Comparison of ENCODE assay signal across 8 cellular contexts in genomic region chr19:35717665-35718344, GRCh38. TPM values are rescaled to one million over a fixed set of nuclear protein-coding genes. Genes with fewer than 3 reads are reported as not detected.
DNase-seq lines count a peak whose midpoint lies in the region; ATAC-seq, FAIRE-seq and TF ChIP-seq lines count a peak whose summit lies in the region.

Gene KMT2B (plus strand): TSS chr19:35718003. CDS start chr19:35718019, 16 bp downstream.

- peak within 1 kb of the TSS; percentile 89 for H3K4me2 ChIP-seq in H9 (ENCODE audit: insufficient read depth, insufficient read length, low read length)

- H4K5ac ChIP-seq in H9 (ENCODE audit: insufficient read length, low read depth, low read length) = no peak within 1 kb of the TSS

- no peak within 1 kb of the TSS for H2AFZ ChIP-seq in H9 (ENCODE audit: low read length)

- H4K8ac ChIP-seq in H9 (replicated peaks; ENCODE audit: insufficient read length, low read depth, low read length) = no peak within 1 kb of the TSS

- no peak within 1 kb of the TSS for H3T11ph ChIP-seq in H9 (ENCODE audit: low read length)

- H2BK120ac ChIP-seq in H9 (ENCODE audit: low read depth, low read length, poor library complexity, severe bottlenecking) = no peak within 1 kb of the TSS

- no peak for ATAC-seq in GM19463 (IDR thresholded peaks at IDR 0.05; ENCODE audit: unreplicated experiment)

- no peak within 1 kb of the TSS for H2BK5ac ChIP-seq in H9 (ENCODE audit: insufficient read length, low read length)

- H3K4ac ChIP-seq in H9 (ENCODE audit: low read depth, low read length) = no peak within 1 kb of the TSS

- H3K27ac Mint-ChIP-seq in H9 = peak within 1 kb of the TSS; percentile 91 to 99 (median 95)

- H2BK12ac ChIP-seq in H9 (ENCODE audit: insufficient read length, low read depth, low read length) = no peak within 1 kb of the TSS

- H4K91ac ChIP-seq in H9 (ENCODE audit: insufficient read length, low read depth, low read length) = no peak within 1 kb of the TSS

- no peak within 1 kb of the TSS for H2AK5ac ChIP-seq in H9 (ENCODE audit: insufficient read length, low read length)

- H3K4me1 ChIP-seq in H9 (ENCODE audit: insufficient read depth, low read length) = peaks cover 7% of the 10 kb centered on the region; the same call in 1 of the 2 replicates
- no peaks in the 10 kb centered on the region for H3K4me1 ChIP-seq in iPS-15b (ENCODE audit: control insufficient read depth, insufficient read depth, low read length)
- H3K4me1 ChIP-seq in small intestine (ENCODE audit: control insufficient read depth in 2 of 2, insufficient read depth in 1 of 2, low read depth in 1 of 2, low read length in 1 of 2) = peaks cover 0 to 11% of the 10 kb centered on the region in 2 donors

- H3K79me2 ChIP-seq in H9 (ENCODE audit: insufficient read depth, low read length) = peaks cover 11% of the 10 kb centered on the region; the same call in 1 of the 2 replicates

- H4K20me1 ChIP-seq in H9 (ENCODE audit: control insufficient read depth, insufficient read depth, insufficient read length) = peaks cover 6% of the 10 kb centered on the region

- H3K23ac ChIP-seq in H9 (ENCODE audit: insufficient read length, low read depth, low read length) = no peak within 1 kb of the TSS

- peak within 1 kb of the TSS; percentile 87 to 92 for H3K4me3 Mint-ChIP-seq in H9

- peaks cover 41 to 42% of the 10 kb centered on the region in 2 experiments for H3K4me1 Mint-ChIP-seq in H9

- H3K36me3 ChIP-seq in iPS-15b (ENCODE audit: control insufficient read depth, insufficient read depth, low read length) = peaks cover 23% of the 10 kb centered on the region
- H3K36me3 ChIP-seq in small intestine (ENCODE audit: control insufficient read depth in 2 of 2, insufficient read depth in 2 of 2, low read length in 2 of 2) = peaks cover 7 to 8% of the 10 kb centered on the region in 2 donors

- no peak within 1 kb of the TSS for H2BK15ac ChIP-seq in H9 (ENCODE audit: low read depth, low read length)

- no peaks in the 10 kb centered on the region for H3K79me1 ChIP-seq in H9 (ENCODE audit: insufficient read depth, low read depth, low read length, poor library complexity, severe bottlenecking)

- WGBS in H9 (ENCODE audit: extremely low coverage, insufficient read length, low lambda C conversion rate) = no CpG with 5 or more reads among the region's 109 CpGs
- 0 to 1% (median 0%) methylated on average over 7 to 108 of the region's 109 CpGs for WGBS in small intestine, 3 donors

- 0 out of 2 replicates have a peak within 1 kb of the TSS, but pooled peaks have one; percentile 34 for H3K14ac ChIP-seq in H9 (ENCODE audit: insufficient read depth, low read length)

- in situ Hi-C loops in astrocyte of the spinal cord (cut with HindIII; ENCODE audit: low sequenced_read_pairs) = no loop called here

- no peaks in the 10 kb centered on the region; a peak in 1 of 5 replicates for H3K9me3 Mint-ChIP-seq in H9

- peaks cover 18% of the 10 kb centered on the region for H3K23me2 ChIP-seq in H9 (ENCODE audit: insufficient read length, low read depth, low read length, poor library complexity, severe bottlenecking)

- no peaks in the 10 kb centered on the region for H3K9me3 ChIP-seq in H9 (ENCODE audit: control insufficient read depth, low read depth, low read length)
- H3K9me3 ChIP-seq in iPS-15b (ENCODE audit: control insufficient read depth, insufficient read depth, low read length) = no peaks in the 10 kb centered on the region
- no peaks in the 10 kb centered on the region for H3K9me3 ChIP-seq in small intestine (ENCODE audit: control insufficient read depth, low read depth)

- H3K27ac ChIP-seq in H9 (ENCODE audit: insufficient read length, low read depth, low read length) = no peak within 1 kb of the TSS
- H3K27ac ChIP-seq in small intestine (ENCODE audit: low read depth in 1 of 2, low read length in 1 of 2) = peak within 1 kb of the TSS; percentile 82 to 94

- H3K27me3 ChIP-seq in H9 (ENCODE audit: insufficient read depth, low read length) = no peaks in the 10 kb centered on the region
- peaks cover 11% of the 10 kb centered on the region for H3K27me3 ChIP-seq in iPS-15b (ENCODE audit: control insufficient read depth, insufficient read depth, low read length)
- H3K27me3 ChIP-seq in small intestine (ENCODE audit: control insufficient read depth in 2 of 2, insufficient read depth in 2 of 2, low read length in 2 of 2) = no peaks in the 10 kb centered on the region

- DNase-seq in DMS53 (lab: John Stamatoyannopoulos, UW) (peak; percentile 99), H9 (peak; percentile 98), NCI-H446 treated with DMSO at 0.1 percent for 48 hours (lab: John Stamatoyannopoulos, UW) (peak; percentile 95), astrocyte of the spinal cord (ENCODE audit: low read depth, low spot score) (peak; percentile 98), small intestine (no peak)
- no peak for DNase-seq in NK-92 treated with Interleukin-12 subunit alpha and Interleukin-12 subunit beta, amount 100 ng/mL, for 24 hours (lab: John Stamatoyannopoulos, UW)

- no peak within 1 kb of the TSS for H2BK20ac ChIP-seq in H9 (ENCODE audit: low read depth, low read length, poor library complexity, severe bottlenecking)

- H3K9ac ChIP-seq in H9 (ENCODE audit: extremely low read depth, insufficient read length, low read length) (peak within 1 kb of the TSS; percentile 75), iPS-15b (ENCODE audit: low read depth, low read length) (peak within 1 kb of the TSS; percentile 65)

- H3K56ac ChIP-seq in H9 (ENCODE audit: insufficient read length, low read depth, low read length) = no peak within 1 kb of the TSS

- peaks cover 18 to 34% (median 25%) of the 10 kb centered on the region in 3 experiments; a peak in 6 of 7 replicates for H3K36me3 Mint-ChIP-seq in H9 (ENCODE audit: insufficient read depth in 1 of 3, low read depth in 3 of 3)

- H3K27me3 Mint-ChIP-seq in H9 (ENCODE audit: low read depth) = no peaks in the 10 kb centered on the region

- no peak for FAIRE-seq in small intestine (lab: Jason Lieb, UNC)

- H3K18ac ChIP-seq in H9 (ENCODE audit: insufficient read length, low read depth, low read length) = peak within 1 kb of the TSS; percentile 33

- H3K4me3 ChIP-seq in astrocyte of the spinal cord (ENCODE audit: low read depth, low read length) (peak within 1 kb of the TSS; percentile 82), iPS-15b (ENCODE audit: low read depth, low read length) (peak within 1 kb of the TSS; percentile 95), small intestine (ENCODE audit: low read depth in 1 of 2, low read length in 2 of 2) (peak within 1 kb of the TSS; percentile 92 to 95)

- TF ChIP-seq CTCF in H9 (conservative IDR thresholded peaks at IDR 0.05) (no peak), astrocyte of the spinal cord (IDR thresholded peaks at IDR 0.05; ENCODE audit: low read depth, low read length) (no peak)

RNA-seq across cellular contexts. Expression of gene KMT2B, which starts in this region (rescaled TPM):
- 47.7 and 50.5 TPM in 2 replicates for total RNA-seq in H9 (2021)
- 10 to 100 TPM; 21.6 to 47.9 (median 21.6) TPM for polyA plus RNA-seq in small intestine

Comparison
In these comparisons a context has a peak if more than half of its experiments do, and no peak if none do; other contexts are left out.
1. DNase-seq: peak in DMS53 (single experiment), H9 (single experiment), NCI-H446 treated with DMSO at 0.1 percent for 48 hours (single experiment) and astrocyte of the spinal cord (single experiment); none in small intestine (single experiment) and NK-92 treated with Interleukin-12 subunit alpha and Interleukin-12 subunit beta, amount 100 ng/mL, for 24 hours (single experiment).
2. Peak in every context shown above with its lines, with median percentiles within 50 percentile points of each other: H3K4me3 ChIP-seq.